ENCODE assay signal across 31 cellular contexts in the genomic region with DNA sequence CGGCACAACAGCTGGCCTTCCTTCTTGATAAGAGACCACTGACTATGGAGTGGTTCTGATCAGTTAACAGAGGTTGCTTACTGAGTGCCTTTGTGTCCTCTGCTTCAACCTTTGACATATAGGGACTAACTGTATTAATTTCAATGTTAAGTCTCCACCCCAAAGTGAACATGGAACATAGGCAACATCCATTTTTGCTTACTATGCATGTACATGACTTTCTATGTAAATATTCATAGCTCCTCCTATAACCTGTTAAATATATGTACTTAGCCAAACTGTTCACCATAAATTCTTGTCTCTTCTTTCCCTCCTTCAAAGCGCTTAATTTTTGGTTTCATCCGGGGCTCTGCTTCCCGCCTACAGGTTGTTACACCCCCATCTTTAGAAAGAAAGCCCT.
"Had no signal": no experiment of that assay in that cellular context is flagged by ENCODE, and none has a peak within 500 bp of the region (broad histone marks: within the 10 kb centered on the region; RNA-seq: fewer than 3 reads in every experiment).

No MANE protein-coding gene starts in this region.

- H3K27ac ChIP-seq: PC-9, RWPE1, SJCRH30, SK-N-MC had no signal

- H2AFZ ChIP-seq: PC-9 had no signal

- FAIRE-seq: RCC 7860 had no signal

- ATAC-seq: Panc1, Right ventricle myocardium inferior, SK-N-SH treated with all-trans-retinoic acid at 6 μM for 48 hours had no signal

- H3K4me3 ChIP-seq: MG63, PC-9, SJCRH30, SK-N-MC had no signal

- DNase-seq: Kasumi-1, MG63, NCI-H1048, NCI-H1092 treated with DMSO at 0.1 percent for 48 hours, NCI-H1105 treated with DMSO at 0.1 percent for 48 hours, NCI-H1417, NCI-H1436, NCI-H146, NCI-H1694, NCI-H187, NCI-H1930, NCI-H2029 treated with DMSO at 0.1 percent for 48 hours, NCI-H2081 treated with DMSO at 0.1 percent for 48 hours, NCI-H2107, NCI-H2171, NCI-H226, NCI-H446 treated with DMSO at 0.1 percent for 48 hours, NCI-H510A, NCI-H526, NCI-H748 treated with DMSO at 0.1 percent for 48 hours, NCI-H82, PC-9, SHP77, SIG-M5, SJCRH30 had no signal

- H3K36me3 ChIP-seq: MG63, SJCRH30 had no signal

- H3K4me2 ChIP-seq: PC-9 had no signal

- H3K27me3 ChIP-seq: MG63, SJCRH30 had no signal

- H3K9me3 ChIP-seq: MG63, SJCRH30 had no signal

- H3K4me1 ChIP-seq: SJCRH30 had no signal
